2 cellular contexts compared by ENCODE assay signal in genomic region chr1:24043345-24044032, GRCh38.
TF ChIP-seq lines count a peak whose summit lies in the region.

No MANE protein-coding gene starts in this region.

TF ChIP-seq in HEK293, 187 proteins besides CTCF, POLR2A, EP300 and RAD21 (continues in another document):
- no peak for TF ChIP-seq ZNF555 (tag by site-specific recombination; conservative IDR thresholded peaks at IDR 0.05)
- TF ChIP-seq ZNF692 (tag by site-specific recombination; IDR thresholded peaks at IDR 0.05), result peak; percentile 92
- TF ChIP-seq ZNF596 (tag by site-specific recombination; IDR thresholded peaks at IDR 0.05), result no peak
- TF ChIP-seq ZNF174 (tag by site-specific recombination; IDR thresholded peaks at IDR 0.05), result no peak
- no peak for TF ChIP-seq ZNF133 (tag by site-specific recombination; IDR thresholded peaks at IDR 0.05)
- no peak for TF ChIP-seq SP7 (tag by site-specific recombination; IDR thresholded peaks at IDR 0.05)
- TF ChIP-seq, protein P1, sequence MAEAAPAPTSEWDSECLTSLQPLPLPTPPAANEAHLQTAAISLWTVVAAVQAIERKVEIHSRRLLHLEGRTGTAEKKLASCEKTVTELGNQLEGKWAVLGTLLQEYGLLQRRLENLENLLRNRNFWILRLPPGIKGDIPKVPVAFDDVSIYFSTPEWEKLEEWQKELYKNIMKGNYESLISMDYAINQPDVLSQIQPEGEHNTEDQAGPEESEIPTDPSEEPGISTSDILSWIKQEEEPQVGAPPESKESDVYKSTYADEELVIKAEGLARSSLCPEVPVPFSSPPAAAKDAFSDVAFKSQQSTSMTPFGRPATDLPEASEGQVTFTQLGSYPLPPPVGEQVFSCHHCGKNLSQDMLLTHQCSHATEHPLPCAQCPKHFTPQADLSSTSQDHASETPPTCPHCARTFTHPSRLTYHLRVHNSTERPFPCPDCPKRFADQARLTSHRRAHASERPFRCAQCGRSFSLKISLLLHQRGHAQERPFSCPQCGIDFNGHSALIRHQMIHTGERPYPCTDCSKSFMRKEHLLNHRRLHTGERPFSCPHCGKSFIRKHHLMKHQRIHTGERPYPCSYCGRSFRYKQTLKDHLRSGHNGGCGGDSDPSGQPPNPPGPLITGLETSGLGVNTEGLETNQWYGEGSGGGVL (tag by site-specific recombination; IDR thresholded peaks at IDR 0.05), result peak; percentile 64
- no peak for TF ChIP-seq ZNF521 (tag by site-specific recombination; IDR thresholded peaks at IDR 0.05)
- TF ChIP-seq OVOL3 (tag by site-specific recombination; IDR thresholded peaks at IDR 0.05), result peak; percentile 86
- TF ChIP-seq ZNF701 (tag by site-specific recombination; IDR thresholded peaks at IDR 0.05), result no peak
- TF ChIP-seq SALL2 (tag by site-specific recombination; IDR thresholded peaks at IDR 0.05; ENCODE audit: borderline replicate concordance), result no peak
- TF ChIP-seq ZBTB8A (tag by site-specific recombination; IDR thresholded peaks at IDR 0.05), result peak; percentile 93
- peak; percentile 97 for TF ChIP-seq ZNF843 (tag by site-specific recombination; IDR thresholded peaks at IDR 0.05)
- TF ChIP-seq ZFHX2 (tag by site-specific recombination; conservative IDR thresholded peaks at IDR 0.05), result no peak
- TF ChIP-seq ZNF341 (tag by site-specific recombination; IDR thresholded peaks at IDR 0.05; ENCODE audit: low read depth), result peak; percentile 74
- no peak for TF ChIP-seq ZNF266 (tag by site-specific recombination; IDR thresholded peaks at IDR 0.05; ENCODE audit: low read depth)
- 0 out of 2 replicates have a peak, but pooled peaks have one; percentile 5 for TF ChIP-seq ZNF184 (tag by site-specific recombination; IDR thresholded peaks at IDR 0.05)
- TF ChIP-seq ZEB2 (tag by site-specific recombination; IDR thresholded peaks at IDR 0.05), result peak; percentile 82
- TF ChIP-seq ZSCAN16 (tag by site-specific recombination; IDR thresholded peaks at IDR 0.05), result no peak
- TF ChIP-seq ZNF621 (tag by site-specific recombination; IDR thresholded peaks at IDR 0.05), result no peak
- TF ChIP-seq ZNF404 (tag by site-specific recombination; IDR thresholded peaks at IDR 0.05), result no peak
- TF ChIP-seq ZNF48 (tag by site-specific recombination; IDR thresholded peaks at IDR 0.05), result no peak
- no peak for TF ChIP-seq SETDB1 (IDR thresholded peaks at IDR 0.05; ENCODE audit: insufficient read length, low read length)
- peak; percentile 91; the same call in 1 of the 2 replicates for TF ChIP-seq MZF1 (tag by site-specific recombination; IDR thresholded peaks at IDR 0.05; ENCODE audit: borderline replicate concordance)
- no peak for TF ChIP-seq ZNF626 (tag by site-specific recombination; IDR thresholded peaks at IDR 0.05)
- peak; percentile 96 for TF ChIP-seq ZNF580 (tag by site-specific recombination; IDR thresholded peaks at IDR 0.05)
- no peak for TF ChIP-seq ZNF354C (tag by site-specific recombination; IDR thresholded peaks at IDR 0.05; ENCODE audit: borderline replicate concordance, low read depth)
- TF ChIP-seq, protein P2, sequence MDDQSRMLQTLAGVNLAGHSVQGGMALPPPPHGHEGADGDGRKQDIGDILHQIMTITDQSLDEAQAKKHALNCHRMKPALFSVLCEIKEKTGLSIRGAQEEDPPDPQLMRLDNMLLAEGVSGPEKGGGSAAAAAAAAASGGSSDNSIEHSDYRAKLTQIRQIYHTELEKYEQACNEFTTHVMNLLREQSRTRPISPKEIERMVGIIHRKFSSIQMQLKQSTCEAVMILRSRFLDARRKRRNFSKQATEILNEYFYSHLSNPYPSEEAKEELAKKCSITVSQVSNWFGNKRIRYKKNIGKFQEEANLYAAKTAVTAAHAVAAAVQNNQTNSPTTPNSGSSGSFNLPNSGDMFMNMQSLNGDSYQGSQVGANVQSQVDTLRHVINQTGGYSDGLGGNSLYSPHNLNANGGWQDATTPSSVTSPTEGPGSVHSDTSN (CRISPR knock-in tag; IDR thresholded peaks at IDR 0.05), result no peak
- no peak for TF ChIP-seq ZNF664 (tag by site-specific recombination; IDR thresholded peaks at IDR 0.05)
- no peak for TF ChIP-seq ZNF549 (tag by site-specific recombination; IDR thresholded peaks at IDR 0.05)
- TF ChIP-seq ZBTB48 (tag by site-specific recombination; IDR thresholded peaks at IDR 0.05), result peak; percentile 93
- no peak for TF ChIP-seq ZNF350 (tag by site-specific recombination; IDR thresholded peaks at IDR 0.05)
- peak; percentile 78; the same call in 1 of the 2 replicates for TF ChIP-seq ZNF19 (tag by site-specific recombination; IDR thresholded peaks at IDR 0.05; ENCODE audit: low read depth)
- no peak for TF ChIP-seq ZNF274 (IDR thresholded peaks at IDR 0.05; ENCODE audit: low read length)
- no peak for TF ChIP-seq ZNF274 (tag by site-specific recombination; IDR thresholded peaks at IDR 0.05; ENCODE audit: borderline replicate concordance)

TF ChIP-seq in H1, 55 proteins besides CTCF, POLR2A, EP300 and RAD21:
- TF ChIP-seq TAF1 (IDR thresholded peaks at IDR 0.05; ENCODE audit: low read depth, low read length) (no peak), HDAC2 (IDR thresholded peaks at IDR 0.05; ENCODE audit: borderline replicate concordance in 1 of 2, low read depth in 2 of 2, low read length in 2 of 2) (no peak), RFX5 (IDR thresholded peaks at IDR 0.05; ENCODE audit: borderline replicate concordance, low read depth, low read length) (no peak), KDM4A (IDR thresholded peaks at IDR 0.05; ENCODE audit: low read depth, low read length, severe bottlenecking) (no peak), SAP30 (IDR thresholded peaks at IDR 0.05; ENCODE audit: insufficient read depth, insufficient replicate concordance, low read length) (no peak), KDM1A (IDR thresholded peaks at IDR 0.05; ENCODE audit: borderline replicate concordance, low read length) (no peak), MAFK (IDR thresholded peaks at IDR 0.05; ENCODE audit: low read depth, low read length) (no peak), JUN (IDR thresholded peaks at IDR 0.05; ENCODE audit: low read depth, low read length) (no peak), RXRA (IDR thresholded peaks at IDR 0.05; ENCODE audit: insufficient read depth, low read depth, low read length) (no peak), CEBPB (IDR thresholded peaks at IDR 0.05; ENCODE audit: low read depth, low read length) (no peak), SIN3A (conservative IDR thresholded peaks at IDR 0.05 in 1 of 2, IDR thresholded peaks at IDR 0.05 in 1 of 2; ENCODE audit: low read depth in 1 of 2, low read length in 2 of 2) (no peak), EGR1 (IDR thresholded peaks at IDR 0.05; ENCODE audit: borderline replicate concordance, low read depth, low read length) (no peak), SP4 (IDR thresholded peaks at IDR 0.05; ENCODE audit: low read length) (no peak), TCF12 (IDR thresholded peaks at IDR 0.05; ENCODE audit: low read depth, low read length) (no peak), TEAD4 (IDR thresholded peaks at IDR 0.05; ENCODE audit: low read depth, low read length) (no peak), PHF8 (conservative IDR thresholded peaks at IDR 0.05; ENCODE audit: low read depth, low read length) (no peak), SIX5 (IDR thresholded peaks at IDR 0.05; ENCODE audit: low read depth, low read length) (no peak)
- TF ChIP-seq, protein P3, sequence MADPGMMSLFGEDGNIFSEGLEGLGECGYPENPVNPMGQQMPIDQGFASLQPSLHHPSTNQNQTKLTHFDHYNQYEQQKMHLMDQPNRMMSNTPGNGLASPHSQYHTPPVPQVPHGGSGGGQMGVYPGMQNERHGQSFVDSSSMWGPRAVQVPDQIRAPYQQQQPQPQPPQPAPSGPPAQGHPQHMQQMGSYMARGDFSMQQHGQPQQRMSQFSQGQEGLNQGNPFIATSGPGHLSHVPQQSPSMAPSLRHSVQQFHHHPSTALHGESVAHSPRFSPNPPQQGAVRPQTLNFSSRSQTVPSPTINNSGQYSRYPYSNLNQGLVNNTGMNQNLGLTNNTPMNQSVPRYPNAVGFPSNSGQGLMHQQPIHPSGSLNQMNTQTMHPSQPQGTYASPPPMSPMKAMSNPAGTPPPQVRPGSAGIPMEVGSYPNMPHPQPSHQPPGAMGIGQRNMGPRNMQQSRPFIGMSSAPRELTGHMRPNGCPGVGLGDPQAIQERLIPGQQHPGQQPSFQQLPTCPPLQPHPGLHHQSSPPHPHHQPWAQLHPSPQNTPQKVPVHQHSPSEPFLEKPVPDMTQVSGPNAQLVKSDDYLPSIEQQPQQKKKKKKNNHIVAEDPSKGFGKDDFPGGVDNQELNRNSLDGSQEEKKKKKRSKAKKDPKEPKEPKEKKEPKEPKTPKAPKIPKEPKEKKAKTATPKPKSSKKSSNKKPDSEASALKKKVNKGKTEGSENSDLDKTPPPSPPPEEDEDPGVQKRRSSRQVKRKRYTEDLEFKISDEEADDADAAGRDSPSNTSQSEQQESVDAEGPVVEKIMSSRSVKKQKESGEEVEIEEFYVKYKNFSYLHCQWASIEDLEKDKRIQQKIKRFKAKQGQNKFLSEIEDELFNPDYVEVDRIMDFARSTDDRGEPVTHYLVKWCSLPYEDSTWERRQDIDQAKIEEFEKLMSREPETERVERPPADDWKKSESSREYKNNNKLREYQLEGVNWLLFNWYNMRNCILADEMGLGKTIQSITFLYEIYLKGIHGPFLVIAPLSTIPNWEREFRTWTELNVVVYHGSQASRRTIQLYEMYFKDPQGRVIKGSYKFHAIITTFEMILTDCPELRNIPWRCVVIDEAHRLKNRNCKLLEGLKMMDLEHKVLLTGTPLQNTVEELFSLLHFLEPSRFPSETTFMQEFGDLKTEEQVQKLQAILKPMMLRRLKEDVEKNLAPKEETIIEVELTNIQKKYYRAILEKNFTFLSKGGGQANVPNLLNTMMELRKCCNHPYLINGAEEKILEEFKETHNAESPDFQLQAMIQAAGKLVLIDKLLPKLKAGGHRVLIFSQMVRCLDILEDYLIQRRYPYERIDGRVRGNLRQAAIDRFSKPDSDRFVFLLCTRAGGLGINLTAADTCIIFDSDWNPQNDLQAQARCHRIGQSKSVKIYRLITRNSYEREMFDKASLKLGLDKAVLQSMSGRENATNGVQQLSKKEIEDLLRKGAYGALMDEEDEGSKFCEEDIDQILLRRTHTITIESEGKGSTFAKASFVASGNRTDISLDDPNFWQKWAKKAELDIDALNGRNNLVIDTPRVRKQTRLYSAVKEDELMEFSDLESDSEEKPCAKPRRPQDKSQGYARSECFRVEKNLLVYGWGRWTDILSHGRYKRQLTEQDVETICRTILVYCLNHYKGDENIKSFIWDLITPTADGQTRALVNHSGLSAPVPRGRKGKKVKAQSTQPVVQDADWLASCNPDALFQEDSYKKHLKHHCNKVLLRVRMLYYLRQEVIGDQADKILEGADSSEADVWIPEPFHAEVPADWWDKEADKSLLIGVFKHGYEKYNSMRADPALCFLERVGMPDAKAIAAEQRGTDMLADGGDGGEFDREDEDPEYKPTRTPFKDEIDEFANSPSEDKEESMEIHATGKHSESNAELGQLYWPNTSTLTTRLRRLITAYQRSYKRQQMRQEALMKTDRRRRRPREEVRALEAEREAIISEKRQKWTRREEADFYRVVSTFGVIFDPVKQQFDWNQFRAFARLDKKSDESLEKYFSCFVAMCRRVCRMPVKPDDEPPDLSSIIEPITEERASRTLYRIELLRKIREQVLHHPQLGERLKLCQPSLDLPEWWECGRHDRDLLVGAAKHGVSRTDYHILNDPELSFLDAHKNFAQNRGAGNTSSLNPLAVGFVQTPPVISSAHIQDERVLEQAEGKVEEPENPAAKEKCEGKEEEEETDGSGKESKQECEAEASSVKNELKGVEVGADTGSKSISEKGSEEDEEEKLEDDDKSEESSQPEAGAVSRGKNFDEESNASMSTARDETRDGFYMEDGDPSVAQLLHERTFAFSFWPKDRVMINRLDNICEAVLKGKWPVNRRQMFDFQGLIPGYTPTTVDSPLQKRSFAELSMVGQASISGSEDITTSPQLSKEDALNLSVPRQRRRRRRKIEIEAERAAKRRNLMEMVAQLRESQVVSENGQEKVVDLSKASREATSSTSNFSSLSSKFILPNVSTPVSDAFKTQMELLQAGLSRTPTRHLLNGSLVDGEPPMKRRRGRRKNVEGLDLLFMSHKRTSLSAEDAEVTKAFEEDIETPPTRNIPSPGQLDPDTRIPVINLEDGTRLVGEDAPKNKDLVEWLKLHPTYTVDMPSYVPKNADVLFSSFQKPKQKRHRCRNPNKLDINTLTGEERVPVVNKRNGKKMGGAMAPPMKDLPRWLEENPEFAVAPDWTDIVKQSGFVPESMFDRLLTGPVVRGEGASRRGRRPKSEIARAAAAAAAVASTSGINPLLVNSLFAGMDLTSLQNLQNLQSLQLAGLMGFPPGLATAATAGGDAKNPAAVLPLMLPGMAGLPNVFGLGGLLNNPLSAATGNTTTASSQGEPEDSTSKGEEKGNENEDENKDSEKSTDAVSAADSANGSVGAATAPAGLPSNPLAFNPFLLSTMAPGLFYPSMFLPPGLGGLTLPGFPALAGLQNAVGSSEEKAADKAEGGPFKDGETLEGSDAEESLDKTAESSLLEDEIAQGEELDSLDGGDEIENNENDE (IDR thresholded peaks at IDR 0.05; ENCODE audit: insufficient replicate concordance, low read length), result no peak
- TF ChIP-seq, protein P4, sequence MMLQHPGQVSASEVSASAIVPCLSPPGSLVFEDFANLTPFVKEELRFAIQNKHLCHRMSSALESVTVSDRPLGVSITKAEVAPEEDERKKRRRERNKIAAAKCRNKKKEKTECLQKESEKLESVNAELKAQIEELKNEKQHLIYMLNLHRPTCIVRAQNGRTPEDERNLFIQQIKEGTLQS (IDR thresholded peaks at IDR 0.05; ENCODE audit: insufficient read depth, low read depth, low read length), result no peak
